In the genomic region with DNA sequence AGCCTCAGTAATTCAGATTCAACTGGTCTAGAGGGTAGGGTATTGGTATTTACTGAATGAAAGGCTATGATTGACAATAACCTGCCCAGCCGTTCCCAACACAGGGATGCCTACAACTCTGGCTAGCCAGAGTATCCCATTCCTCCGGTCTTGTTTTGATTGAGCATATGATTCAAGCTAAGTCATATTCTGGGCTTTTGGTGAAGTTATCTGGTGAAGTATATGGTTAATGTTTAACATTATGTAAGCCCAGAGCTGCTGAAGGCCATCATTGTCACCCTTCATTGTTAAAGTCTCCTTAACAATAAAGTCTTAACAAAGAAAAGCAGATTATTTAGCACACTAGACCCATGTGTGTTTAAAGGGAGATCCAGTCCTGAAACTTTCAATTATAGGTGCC, we compare ENCODE assay signal across 17 cellular contexts.
"Had no signal": no experiment of that assay in that cellular context is flagged by ENCODE, and none has a peak within 500 bp of the region (broad histone marks: within the 10 kb centered on the region; RNA-seq: fewer than 3 reads in every experiment).

No MANE protein-coding gene starts in this region.

- H3K9me3 Mint-ChIP-seq: activated T-helper 17 cell treated with anti-CD3 and anti-CD28 coated beads, Interleukin-2, amount 50 U/mL, for 72 hours; effector memory CD8-positive, alpha-beta T cell; natural killer cell; type B pancreatic cell had no signal

- H3K27me3 Mint-ChIP-seq: activated T-helper 17 cell treated with anti-CD3 and anti-CD28 coated beads, Interleukin-2, amount 50 U/mL, for 72 hours; effector memory CD8-positive, alpha-beta T cell; stimulated activated naive CD8-positive, alpha-beta T cell treated with anti-CD3 and anti-CD28 coated beads, Interleukin-15, amount 100 ng/mL, for 72 hours; type B pancreatic cell had no signal

- H3K9me3 ChIP-seq: left ventricle myocardium inferior, prostate gland had no signal

- H3K27me3 ChIP-seq: ascending aorta, heart right ventricle, spleen had no signal

- H3K4me3 ChIP-seq: ascending aorta, heart right ventricle, left ventricle myocardium inferior, prostate gland, spleen had no signal

- H3K4me1 Mint-ChIP-seq: activated T-helper 17 cell treated with anti-CD3 and anti-CD28 coated beads, Interleukin-2, amount 50 U/mL, for 72 hours; stimulated activated naive CD8-positive, alpha-beta T cell treated with anti-CD3 and anti-CD28 coated beads, Interleukin-15, amount 100 ng/mL, for 72 hours had no signal

- H3K4me3 Mint-ChIP-seq: activated T-helper 17 cell treated with anti-CD3 and anti-CD28 coated beads, Interleukin-2, amount 50 U/mL, for 72 hours; effector memory CD8-positive, alpha-beta T cell; natural killer cell; stimulated activated naive CD8-positive, alpha-beta T cell treated with anti-CD3 and anti-CD28 coated beads, Interleukin-15, amount 100 ng/mL, for 72 hours; type B pancreatic cell had no signal

- ATAC-seq: activated T-helper 17 cell treated with anti-CD3 and anti-CD28 coated beads, Interleukin-2, amount 50 U/mL, for 72 hours; effector memory CD8-positive, alpha-beta T cell; heart right ventricle; natural killer cell; sciatic nerve; stimulated activated naive CD8-positive, alpha-beta T cell treated with anti-CD3 and anti-CD28 coated beads, Interleukin-15, amount 100 ng/mL, for 72 hours had no signal

- H3K4me1 ChIP-seq: ascending aorta, prostate gland, spleen had no signal

- H3K36me3 Mint-ChIP-seq: natural killer cell had no signal

- H3K27ac ChIP-seq: ascending aorta, epithelial cell of prostate, heart right ventricle, left ventricle myocardium inferior, prostate gland, spleen had no signal

- H3K27ac Mint-ChIP-seq: activated T-helper 17 cell treated with anti-CD3 and anti-CD28 coated beads, Interleukin-2, amount 50 U/mL, for 72 hours; effector memory CD8-positive, alpha-beta T cell; natural killer cell; stimulated activated naive CD8-positive, alpha-beta T cell treated with anti-CD3 and anti-CD28 coated beads, Interleukin-15, amount 100 ng/mL, for 72 hours; type B pancreatic cell had no signal

- H3K36me3 ChIP-seq: ascending aorta, left ventricle myocardium inferior, prostate gland had no signal

- DNase-seq: activated CD4-positive, CD25-positive, alpha-beta regulatory T cell treated with anti-CD3 and anti-CD28 coated beads, Interleukin-2, amount 50 U/mL, for 72 hours; activated naive CD4-positive, alpha-beta T cell treated with Interleukin-2 at 50 U/mL for 16 hours; activated T-cell treated with anti-CD3 and anti-CD28 coated beads for 4 hours; dermis blood vessel endothelial cell; effector memory CD8-positive, alpha-beta T cell; heart right ventricle; left ventricle myocardium inferior; natural killer cell; spleen; stimulated activated naive CD8-positive, alpha-beta T cell treated with anti-CD3 and anti-CD28 coated beads, Interleukin-15, amount 100 ng/mL, for 72 hours; T1000 had no signal
